In the genomic region with DNA sequence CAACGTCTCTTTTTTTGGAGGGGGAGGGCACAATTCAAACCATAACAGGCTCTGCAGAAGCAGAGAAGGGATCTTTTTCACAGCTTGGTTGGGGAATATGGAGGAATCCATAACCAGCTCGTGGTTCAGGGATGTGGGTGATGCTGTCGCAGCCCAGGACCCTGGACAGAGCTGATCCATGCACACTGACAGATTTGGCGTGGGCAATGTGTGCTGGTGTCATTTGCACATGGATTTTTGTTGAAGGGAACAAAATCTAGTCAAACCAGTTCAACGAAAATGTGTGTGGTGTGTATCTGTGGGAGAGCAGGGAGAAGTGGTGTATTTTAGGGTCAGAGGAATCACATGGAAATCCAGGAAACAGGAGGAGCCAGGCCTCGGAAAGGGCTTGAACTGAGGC, we compare ENCODE assay signal across 13 cellular contexts. TPM values are rescaled to one million over a fixed set of nuclear protein-coding genes. Genes with fewer than 3 reads are reported as not detected.
DNase-seq lines count a peak whose midpoint lies in the region; ATAC-seq, FAIRE-seq and TF ChIP-seq lines count a peak whose summit lies in the region.
"Had no signal": no experiment of that assay in that cellular context is flagged by ENCODE, and none has a peak within 500 bp of the region (broad histone marks: within the 10 kb centered on the region; RNA-seq: fewer than 3 reads in every experiment).

No MANE protein-coding gene starts in this region.

- TF ChIP-seq CTCF in C4-2B (conservative IDR thresholded peaks at IDR 0.05): no peak
- no peak for TF ChIP-seq CTCF in HepG2 (CRISPR knock-in tag; IDR thresholded peaks at IDR 0.05)
- TF ChIP-seq CTCF in GM13976 (IDR thresholded peaks at IDR 0.05; ENCODE audit: borderline replicate concordance, control extremely low read depth, extremely low read depth, insufficient read depth, missing control alignments): no peak

- H3K4me2 ChIP-seq in HepG2 (ENCODE audit: low read depth, low read length): no peak overlapping the region

- no peaks in the 10 kb centered on the region for H3K4me1 ChIP-seq in HepG2 (ENCODE audit: insufficient read depth, low read length)
- H3K4me1 ChIP-seq: BE2C had no signal

- DNase-seq in HTR-8/SVneo (ENCODE audit: insufficient read length, low spot score) (no peak), HepG2 (ENCODE audit: low spot score) (no peak), left colon (no peak), GM13976 (ENCODE audit: low spot score) (no peak)
- no peak for DNase-seq in central memory CD8-positive, alpha-beta T cell (ENCODE audit: low spot score in 2 of 2)
- DNase-seq: activated CD4-positive, alpha-beta T cell treated with anti-CD3 and anti-CD28 coated beads, Interleukin-2, amount 10 ng/mL, durations not matched to agents 7 days and 5 days; BE2C; NCI-H2081 treated with DMSO at 0.1 percent for 48 hours; right cardiac atrium had no signal

- WGBS in HepG2 (ENCODE audit: low lambda C conversion rate): 2% methylated on average over 6 of the region's 6 CpGs

- no peaks in the 10 kb centered on the region for H4K20me1 ChIP-seq in HepG2 (ENCODE audit: insufficient read depth, low read length)

- H3K4me3 ChIP-seq in HepG2 (replicated peaks in 1 of 3; ENCODE audit: insufficient read depth in 1 of 3, low read depth in 2 of 3, low read length in 3 of 3): no peak overlapping the region

- H3K27ac ChIP-seq in C4-2B (peak overlapping the region; percentile 54), HepG2 (ENCODE audit: extremely low read length, insufficient read depth, low read length) (no peak overlapping the region)

- peaks cover 12% of the 10 kb centered on the region for H3K36me3 Mint-ChIP-seq in central memory CD8-positive, alpha-beta T cell (ENCODE audit: insufficient read depth)

- no peak for TF ChIP-seq RAD21 in HepG2 (CRISPR knock-in tag; IDR thresholded peaks at IDR 0.05)

- FAIRE-seq in HTR-8/SVneo (lab: Jason Lieb, UNC) (peak; percentile 44), HepG2 (lab: Jason Lieb, UNC) (no peak)

- peak overlapping the region; percentile 15 for H3K4me3 Mint-ChIP-seq in central memory CD8-positive, alpha-beta T cell
- H3K4me3 Mint-ChIP-seq: activated CD4-positive, alpha-beta T cell treated with anti-CD3 and anti-CD28 coated beads, Interleukin-2, amount 10 ng/mL, durations not matched to agents 7 days and 5 days had no signal

- TF ChIP-seq EP300 in HepG2 (IDR thresholded peaks at IDR 0.05; ENCODE audit: low read depth in 2 of 2, low read length in 2 of 2): no peak
- no peak for TF ChIP-seq EP300 in HepG2 (CRISPR knock-in tag; IDR thresholded peaks at IDR 0.05; ENCODE audit: borderline replicate concordance)

- H3K79me2 ChIP-seq in HepG2 (ENCODE audit: insufficient read depth, low read length): no peaks in the 10 kb centered on the region

- no peaks in the 10 kb centered on the region for H3K9me3 ChIP-seq in HepG2 (ENCODE audit: low read length)
- H3K9me3 ChIP-seq: BE2C had no signal

- intact Hi-C loops in HepG2 (cut with micrococcal nuclease; ENCODE audit: unreplicated experiment) (no loop called here), left colon (cut with DNase I, micrococcal nuclease) (no loop called here)

- in situ Hi-C loops in HepG2 (cut with HindIII; ENCODE audit: extremely low pct_ligation_motif_present, low pct_unique_long_range_greater_than_20kb): no loop called here
- in situ Hi-C loops in GM13976 (cut with MboI; ENCODE audit: low sequenced_read_pairs, unreplicated experiment): no loop called here

- peaks cover 91% of the 10 kb centered on the region for H3K4me1 Mint-ChIP-seq in central memory CD8-positive, alpha-beta T cell

- H3K9me3 Mint-ChIP-seq in central memory CD8-positive, alpha-beta T cell: no peaks in the 10 kb centered on the region

- H3K27me3 ChIP-seq in HepG2 (ENCODE audit: control insufficient read depth in 1 of 2, insufficient read depth in 2 of 2, low read length in 2 of 2): no peaks in the 10 kb centered on the region; a peak in 2 of 5 replicates
- H3K27me3 ChIP-seq: BE2C had no signal

- no peak for ATAC-seq in central memory CD8-positive, alpha-beta T cell (replicated peaks; ENCODE audit: extremely low read depth, poor library complexity, severe bottlenecking)
- ATAC-seq in HepG2 (no peak), GM21367 (IDR thresholded peaks at IDR 0.05; ENCODE audit: unreplicated experiment) (no peak), left colon (no peak), HG02840 (IDR thresholded peaks at IDR 0.05; ENCODE audit: low FRiP score, unreplicated experiment) (no peak)
- ATAC-seq: right cardiac atrium had no signal

- no peaks in the 10 kb centered on the region for H3K27me3 Mint-ChIP-seq in central memory CD8-positive, alpha-beta T cell
- H3K27me3 Mint-ChIP-seq: activated CD4-positive, alpha-beta T cell treated with anti-CD3 and anti-CD28 coated beads, Interleukin-2, amount 10 ng/mL, durations not matched to agents 7 days and 5 days had no signal

- CTCF ChIA-PET in HepG2 (lab: Yijun Ruan, JAX; ENCODE audit: low intra/inter-chr PET ratio, low total read pairs): no interaction called here

- POLR2A ChIA-PET in HepG2 (lab: Yijun Ruan, JAX): no interaction called here

- no TSS peak for BruUV-seq in HepG2 (replicated peaks; lab: Mats Ljungman, UMichigan)

- no peak overlapping the region for H3K9ac ChIP-seq in HepG2 (ENCODE audit: insufficient read depth, low read depth, low read length)

- H3K27ac Mint-ChIP-seq in central memory CD8-positive, alpha-beta T cell (ENCODE audit: low read depth): no peak overlapping the region
- H3K27ac Mint-ChIP-seq: activated CD4-positive, alpha-beta T cell treated with anti-CD3 and anti-CD28 coated beads, Interleukin-2, amount 10 ng/mL, durations not matched to agents 7 days and 5 days had no signal

- no peak overlapping the region for H2AFZ ChIP-seq in HepG2 (ENCODE audit: low read length)

- no peaks in the 10 kb centered on the region for H3K36me3 ChIP-seq in HepG2 (replicated peaks in 1 of 2; ENCODE audit: control insufficient read depth in 1 of 2, insufficient read depth in 2 of 2, low read length in 2 of 2)
- H3K36me3 ChIP-seq: BE2C had no signal

- no peak for TF ChIP-seq POLR2A in HepG2 (IDR thresholded peaks at IDR 0.05; ENCODE audit: insufficient read depth in 1 of 2, low read depth in 2 of 2, low read length in 2 of 2)

TF ChIP-seq in HepG2, 621 proteins besides CTCF, POLR2A, EP300 and RAD21 (continues in another document):
- peak; percentile 72; the same call in 1 of the 2 replicates for TF ChIP-seq MIER2 (CRISPR knock-in tag; IDR thresholded peaks at IDR 0.05)
- TF ChIP-seq, protein P1, sequence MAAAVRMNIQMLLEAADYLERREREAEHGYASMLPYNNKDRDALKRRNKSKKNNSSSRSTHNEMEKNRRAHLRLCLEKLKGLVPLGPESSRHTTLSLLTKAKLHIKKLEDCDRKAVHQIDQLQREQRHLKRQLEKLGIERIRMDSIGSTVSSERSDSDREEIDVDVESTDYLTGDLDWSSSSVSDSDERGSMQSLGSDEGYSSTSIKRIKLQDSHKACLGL (CRISPR knock-in tag; IDR thresholded peaks at IDR 0.05): no peak

RNA-seq across cellular contexts. Expression of gene DOCK2, which starts 4.2 kb away (rescaled TPM):
- not detected in 2 replicates for total RNA-seq in HepG2 (2016; rRNA removed; fragmentation: Illumina TruSeq; extraction: Trizol)
- total RNA-seq in HepG2 (2016; cell fraction: cytosol; rRNA removed; fragmentation: Illumina TruSeq; extraction: Trizol; ENCODE audit: low read depth): not detected in 2 replicates
- not detected in 2 replicates for total RNA-seq in HepG2 (2016; cell fraction: insoluble cytoplasmic fraction; rRNA removed; fragmentation: Illumina TruSeq; extraction: Trizol)
- total RNA-seq in HepG2 (2016; cell fraction: membrane; rRNA removed; fragmentation: Illumina TruSeq; extraction: Trizol): not detected in 2 replicates
- total RNA-seq in HepG2 (2016; cell fraction: nucleus; rRNA removed; fragmentation: Illumina TruSeq; extraction: Trizol): not detected in 2 replicates
- polyA plus RNA-seq in HepG2 (2011; rRNA removed): not detected in 2 replicates
- polyA plus RNA-seq in HepG2 (2011; cell fraction: cytosol; rRNA removed): 0.01 and 0.03 TPM in 2 replicates
- 0.03 TPM in 1 of 2 replicates, not detected in the other for polyA plus RNA-seq in HepG2 (2011; cell fraction: nucleus; rRNA removed)
- polyA plus RNA-seq in HepG2 (2012): not detected in 2 replicates
- not detected in 2 replicates for polyA plus RNA-seq in HepG2 (2016; cell fraction: cytosol; fragmentation: Illumina TruSeq; extraction: Trizol; ENCODE audit: low read depth)
- not detected in 2 replicates for polyA plus RNA-seq in HepG2 (2016; cell fraction: insoluble cytoplasmic fraction; fragmentation: Illumina TruSeq; extraction: Trizol; ENCODE audit: low read depth)
- polyA plus RNA-seq in HepG2 (2016; cell fraction: membrane; fragmentation: Illumina TruSeq; extraction: Trizol; ENCODE audit: low read depth): not detected in 2 replicates
- not detected in 2 replicates for polyA plus RNA-seq in HepG2 (2016; cell fraction: nucleus; fragmentation: Illumina TruSeq; extraction: Trizol; ENCODE audit: insufficient read depth, low read depth)
- polyA minus RNA-seq in HepG2 (2011; rRNA and poly(A)+ RNA removed; ENCODE audit: low replicate concordance): 0.62 and 0.89 TPM in 2 replicates
- not detected in 2 replicates for polyA minus RNA-seq in HepG2 (2011; cell fraction: cytosol; rRNA and poly(A)+ RNA removed)
- polyA minus RNA-seq in HepG2 (2011; cell fraction: nucleus; rRNA and poly(A)+ RNA removed): not detected in 2 replicates
- 10 to 100 TPM in 1 of 2 donors, 1 to 10 TPM in 1; 4.9 to 13.3 TPM for total RNA-seq in left colon
- total RNA-seq: G401 had no signal

RNA-seq across cellular contexts. Expression of gene SPDL1, which starts 57.7 kb away (rescaled TPM):
- total RNA-seq in HepG2 (2016; rRNA removed; fragmentation: Illumina TruSeq; extraction: Trizol) (36.6 and 61.4 TPM in 2 replicates), left colon (1 to 10 TPM; 3.8 to 7.1 TPM)
- 6.4 and 7.2 TPM in 2 replicates for total RNA-seq in HepG2 (2016; cell fraction: cytosol; rRNA removed; fragmentation: Illumina TruSeq; extraction: Trizol; ENCODE audit: low read depth)
- total RNA-seq in HepG2 (2016; cell fraction: insoluble cytoplasmic fraction; rRNA removed; fragmentation: Illumina TruSeq; extraction: Trizol): 38.1 and 53.5 TPM in 2 replicates
- 20.7 and 24.8 TPM in 2 replicates for total RNA-seq in HepG2 (2016; cell fraction: membrane; rRNA removed; fragmentation: Illumina TruSeq; extraction: Trizol)
- total RNA-seq in HepG2 (2016; cell fraction: nucleus; rRNA removed; fragmentation: Illumina TruSeq; extraction: Trizol): 27.4 and 29.1 TPM in 2 replicates
- 5.2 and 10.9 TPM in 2 replicates for polyA plus RNA-seq in HepG2 (2011; rRNA removed)
- 3.3 and 5.9 TPM in 2 replicates for polyA plus RNA-seq in HepG2 (2011; cell fraction: cytosol; rRNA removed)
- polyA plus RNA-seq in HepG2 (2011; cell fraction: nucleus; rRNA removed): 7.4 and 9.6 TPM in 2 replicates
- polyA plus RNA-seq in HepG2 (2012): 7.9 and 14.0 TPM in 2 replicates
- polyA plus RNA-seq in HepG2 (2016; cell fraction: cytosol; fragmentation: Illumina TruSeq; extraction: Trizol; ENCODE audit: low read depth): 2.5 and 3.2 TPM in 2 replicates
- 49.1 and 50.5 TPM in 2 replicates for polyA plus RNA-seq in HepG2 (2016; cell fraction: insoluble cytoplasmic fraction; fragmentation: Illumina TruSeq; extraction: Trizol; ENCODE audit: low read depth)
- 6.6 and 7.7 TPM in 2 replicates for polyA plus RNA-seq in HepG2 (2016; cell fraction: membrane; fragmentation: Illumina TruSeq; extraction: Trizol; ENCODE audit: low read depth)
- polyA plus RNA-seq in HepG2 (2016; cell fraction: nucleus; fragmentation: Illumina TruSeq; extraction: Trizol; ENCODE audit: insufficient read depth, low read depth): 41.2 TPM in 2 replicates
- 3.0 and 12.2 TPM in 2 replicates for polyA minus RNA-seq in HepG2 (2011; rRNA and poly(A)+ RNA removed; ENCODE audit: low replicate concordance)
- polyA minus RNA-seq in HepG2 (2011; cell fraction: cytosol; rRNA and poly(A)+ RNA removed): 4.0 and 8.9 TPM in 2 replicates
- polyA minus RNA-seq in HepG2 (2011; cell fraction: nucleus; rRNA and poly(A)+ RNA removed): 15.2 and 19.2 TPM in 2 replicates

Comparison
In these comparisons a context has a peak if more than half of its experiments do, and no peak if none do; other contexts are left out.
1. RNA of gene DOCK2, which starts 4.2 kb away (total RNA-seq): 4.9 to 13.3 TPM in left colon; not detected in HepG2; every median in the first group is over 4 times any median in the second.